Comparison of ENCODE assay signal across 14 cellular contexts in the genomic region with DNA sequence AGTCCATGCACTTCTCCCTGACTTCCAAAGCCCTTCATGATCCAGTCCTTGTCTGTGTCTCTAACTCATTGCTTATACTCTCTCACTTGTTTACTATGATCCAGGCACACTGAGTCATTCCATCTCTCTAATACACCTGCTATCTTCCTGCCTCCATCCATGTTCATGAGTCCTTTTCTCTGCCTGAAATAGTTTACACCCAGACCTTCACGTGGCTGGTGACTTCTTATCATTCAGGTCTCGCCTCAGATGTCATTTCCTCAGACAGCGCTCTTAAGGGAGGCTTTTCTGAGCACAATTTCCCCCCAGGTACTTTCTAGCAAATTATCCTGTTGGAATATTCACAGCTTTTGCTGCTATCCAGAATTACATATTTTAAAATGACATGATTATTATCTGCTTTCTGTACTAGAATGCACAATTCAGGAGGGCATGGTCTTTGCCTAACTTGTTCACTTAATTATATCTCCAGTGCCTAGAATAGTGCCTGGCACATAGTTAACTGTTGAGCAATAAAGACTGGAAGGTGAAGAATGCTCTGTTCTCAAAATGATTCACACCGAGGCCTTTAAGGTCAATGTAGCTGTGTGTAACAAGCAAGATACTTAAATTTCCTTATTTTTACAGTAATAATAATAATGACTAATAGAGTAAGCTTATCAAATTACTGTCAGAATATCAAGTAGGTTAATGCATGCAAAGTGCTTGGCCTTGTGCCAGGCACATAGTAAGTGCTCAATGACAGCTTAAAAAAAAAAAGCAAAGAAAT.
DNase-seq lines count a peak whose midpoint lies in the region; ATAC-seq and TF ChIP-seq lines count a peak whose summit lies in the region.
"Had no signal": no experiment of that assay in that cellular context is flagged by ENCODE, and none has a peak within 500 bp of the region (broad histone marks: within the 10 kb centered on the region; RNA-seq: fewer than 3 reads in every experiment).

No MANE protein-coding gene starts in this region.

- H3K4me3 ChIP-seq in breast epithelium = no peak overlapping the region
- H3K4me3 ChIP-seq in choroid plexus epithelial cell (ENCODE audit: low read depth, low read length) = no peak overlapping the region
- H3K4me3 ChIP-seq in foreskin fibroblast (ENCODE audit: low read depth in 1 of 2, low read length in 2 of 2) = no peak overlapping the region
- H3K4me3 ChIP-seq: GM12878, GM23248 had no signal

- no peak overlapping the region for H3K27ac Mint-ChIP-seq in MCF 10A (ENCODE audit: low read depth, unreplicated experiment)
- no peak overlapping the region for H3K27ac Mint-ChIP-seq in activated CD4-positive, alpha-beta memory T cell treated with anti-CD3 and anti-CD28 coated beads for 36 hours

- peak; percentile 55 for DNase-seq in MCF 10A (ENCODE audit: unreplicated experiment)
- no peak for DNase-seq in breast epithelium (ENCODE audit: low spot score in 2 of 2)
- DNase-seq in choroid plexus epithelial cell (ENCODE audit: low read depth) = peak; percentile 62
- peak; percentile 58 to 65 for DNase-seq in foreskin fibroblast
- DNase-seq in NCI-H510A (lab: John Stamatoyannopoulos, UW) = no peak
- no peak for DNase-seq in putamen (ENCODE audit: low spot score)
- no peak for DNase-seq in stimulated activated naive CD8-positive, alpha-beta T cell treated with anti-CD3 and anti-CD28 coated beads, Interleukin-15, Interleukin-2, amounts not matched to agents 100 U/mL and 50 U/mL, for 24 hours
- no peak for DNase-seq in activated CD4-positive, alpha-beta memory T cell treated with anti-CD3 and anti-CD28 coated beads for 36 hours
- DNase-seq: C1 segment of cervical spinal cord, GM23248, NCI-H1048, NCI-H146, PC-3 had no signal

- BruUV-seq in MCF 10A (replicated peaks; lab: Mats Ljungman, UMichigan) = no TSS peak

- ATAC-seq in stimulated activated naive CD8-positive, alpha-beta T cell treated with anti-CD3 and anti-CD28 coated beads, Interleukin-15, Interleukin-2, amounts not matched to agents 100 U/mL and 50 U/mL, for 24 hours = no peak
- ATAC-seq: GM12878, PC-3 had no signal

- H3K36me3 ChIP-seq in breast epithelium = no peaks in the 10 kb centered on the region

- no peaks in the 10 kb centered on the region for H3K9me3 ChIP-seq in breast epithelium

- H3K4me3 Mint-ChIP-seq in MCF 10A (ENCODE audit: unreplicated experiment) = no peak overlapping the region
- H3K4me3 Mint-ChIP-seq in activated CD4-positive, alpha-beta memory T cell treated with anti-CD3 and anti-CD28 coated beads for 36 hours = no peak overlapping the region

- no peaks in the 10 kb centered on the region for H3K36me3 Mint-ChIP-seq in MCF 10A (ENCODE audit: insufficient read depth, unreplicated experiment)
- no peaks in the 10 kb centered on the region for H3K36me3 Mint-ChIP-seq in activated CD4-positive, alpha-beta memory T cell treated with anti-CD3 and anti-CD28 coated beads for 36 hours

- POLR2A ChIA-PET in MCF 10A (lab: Yijun Ruan, JAX) = interaction anchor here (0.6 kb wide), 1 partner anchor 123 kb away, joined by 4 read pairs; no protein-coding TSS in a partner anchor
- POLR2A ChIA-PET in activated CD4-positive, alpha-beta memory T cell treated with anti-CD3 and anti-CD28 coated beads for 36 hours (lab: Charles Lee) = no interaction called here

- intact Hi-C loops in MCF 10A (cut with micrococcal nuclease) = no loop called here
- intact Hi-C loops in breast epithelium (cut with DNase I; ENCODE audit: low total_unique reads) = no loop called here
- intact Hi-C loops in activated CD4-positive, alpha-beta memory T cell treated with anti-CD3 and anti-CD28 coated beads for 36 hours (cut with micrococcal nuclease) = no loop called here

- no peaks in the 10 kb centered on the region for H3K4me1 ChIP-seq in breast epithelium

- CTCF ChIA-PET in MCF 10A (lab: Yijun Ruan, JAX) = interaction anchor here (0.6 kb wide), 2 partner anchors 56 to 944 kb away, joined by 3 read pairs; no protein-coding TSS in a partner anchor
- CTCF ChIA-PET in activated CD4-positive, alpha-beta memory T cell treated with anti-CD3 and anti-CD28 coated beads for 36 hours (lab: Charles Lee) = no interaction called here

- H3K9me3 Mint-ChIP-seq in MCF 10A (ENCODE audit: unreplicated experiment) = peaks cover 5% of the 10 kb centered on the region
- peaks cover 2% of the 10 kb centered on the region for H3K9me3 Mint-ChIP-seq in activated CD4-positive, alpha-beta memory T cell treated with anti-CD3 and anti-CD28 coated beads for 36 hours

- no peak for TF ChIP-seq POLR2A in breast epithelium (IDR thresholded peaks at IDR 0.05)

- peaks cover 10% of the 10 kb centered on the region for H3K4me1 Mint-ChIP-seq in MCF 10A (ENCODE audit: insufficient read depth, unreplicated experiment)
- H3K4me1 Mint-ChIP-seq in activated CD4-positive, alpha-beta memory T cell treated with anti-CD3 and anti-CD28 coated beads for 36 hours (ENCODE audit: low read depth) = no peaks in the 10 kb centered on the region

- TF ChIP-seq CTCF in MCF 10A (IDR thresholded peaks at IDR 0.05; ENCODE audit: unreplicated experiment) (no peak), breast epithelium (IDR thresholded peaks at IDR 0.05) (no peak), choroid plexus epithelial cell (conservative IDR thresholded peaks at IDR 0.05; ENCODE audit: low read depth, low read length) (no peak), foreskin fibroblast (IDR thresholded peaks at IDR 0.05; ENCODE audit: low read depth, low read length) (no peak)

- H3K27me3 ChIP-seq in breast epithelium = no peaks in the 10 kb centered on the region

- H3K27me3 Mint-ChIP-seq in MCF 10A (ENCODE audit: insufficient read depth, unreplicated experiment) = no peaks in the 10 kb centered on the region
- no peaks in the 10 kb centered on the region for H3K27me3 Mint-ChIP-seq in activated CD4-positive, alpha-beta memory T cell treated with anti-CD3 and anti-CD28 coated beads for 36 hours

- H3K27ac ChIP-seq in breast epithelium = no peak overlapping the region
- H3K27ac ChIP-seq: GM23248 had no signal

Comparison
In these comparisons a context has a peak if more than half of its experiments do, and no peak if none do; other contexts are left out.
1. DNase-seq: peak in MCF 10A (single experiment), choroid plexus epithelial cell (single experiment) and foreskin fibroblast (2 of 2); none in breast epithelium (0 of 2), NCI-H510A (single experiment), putamen (single experiment), stimulated activated naive CD8-positive, alpha-beta T cell treated with anti-CD3 and anti-CD28 coated beads, Interleukin-15, Interleukin-2, amounts not matched to agents 100 U/mL and 50 U/mL, for 24 hours (single experiment) and activated CD4-positive, alpha-beta memory T cell treated with anti-CD3 and anti-CD28 coated beads for 36 hours (single experiment).